In genomic region chr17:18143044-18143936, GRCh38 we compare ENCODE assay signal across 10 cellular contexts. TPM values are rescaled to one million over a fixed set of nuclear protein-coding genes. Genes with fewer than 3 reads are reported as not detected.
DNase-seq lines count a peak whose midpoint lies in the region; ATAC-seq, FAIRE-seq and TF ChIP-seq lines count a peak whose summit lies in the region.
"Had no signal": no experiment of that assay in that cellular context is flagged by ENCODE, and none has a peak within 500 bp of the region (broad histone marks: within the 10 kb centered on the region; RNA-seq: fewer than 3 reads in every experiment).

No MANE protein-coding gene starts in this region.

- no peaks in the 10 kb centered on the region for H3K79me2 ChIP-seq in MM.1S (ENCODE audit: low read length)

- no peak for FAIRE-seq in RCC 7860 (lab: Jason Lieb, UNC)

- H2AFZ ChIP-seq in MM.1S (ENCODE audit: low read length) (no peak overlapping the region), neuronal stem cell (ENCODE audit: low read length) (peak overlapping the region; percentile 84)

- H3K23ac ChIP-seq in neuronal stem cell (ENCODE audit: low read depth, low read length, poor library complexity), result peak overlapping the region; percentile 81

- H3K36me3 ChIP-seq in MM.1S (replicated peaks; ENCODE audit: insufficient read depth, low read length) (no peaks in the 10 kb centered on the region), neuronal stem cell (replicated peaks in 1 of 2; ENCODE audit: control insufficient read depth in 2 of 2, insufficient read depth in 2 of 2, low read length in 2 of 2) (no peaks in the 10 kb centered on the region)

- H3K4me2 ChIP-seq in MM.1S (ENCODE audit: low read depth, low read length) (no peak overlapping the region), neuronal stem cell (ENCODE audit: insufficient read depth, low read length, poor library complexity, severe bottlenecking) (no peak overlapping the region)

- H3K4me3 ChIP-seq in MM.1S (ENCODE audit: low read length), result no peak overlapping the region
- H3K4me3 ChIP-seq in neuronal stem cell (ENCODE audit: low read length in 2 of 2), result no peak overlapping the region

- no peak overlapping the region for H4K91ac ChIP-seq in neuronal stem cell (ENCODE audit: low read depth, low read length, poor library complexity)

- peak overlapping the region; percentile 78 for H2BK15ac ChIP-seq in neuronal stem cell (ENCODE audit: low read length)

- H3K27me3 ChIP-seq in MM.1S (replicated peaks; ENCODE audit: insufficient read depth, low read length) (no peaks in the 10 kb centered on the region), neuronal stem cell (ENCODE audit: control insufficient read depth in 3 of 3, insufficient read depth in 3 of 3, low read depth in 1 of 3, low read length in 3 of 3) (no peaks in the 10 kb centered on the region)

- H3K27ac ChIP-seq in MM.1S (ENCODE audit: low read length), result no peak overlapping the region
- H3K27ac ChIP-seq in neuronal stem cell (replicated peaks; ENCODE audit: low read length), result no peak overlapping the region

- no peak overlapping the region for H4K8ac ChIP-seq in neuronal stem cell (ENCODE audit: low read depth, low read length)

- peak overlapping the region; percentile 67 for H3K4ac ChIP-seq in neuronal stem cell (ENCODE audit: low read length)

- no peaks in the 10 kb centered on the region for H3F3A ChIP-seq in MM.1S (ENCODE audit: insufficient read depth, low read length)

- DNase-seq in NCI-H510A (lab: John Stamatoyannopoulos, UW) (peak; percentile 35), NCI-H510A treated with DMSO at 0.1 percent for 48 hours (lab: John Stamatoyannopoulos, UW) (no peak), MM.1S (no peak), cerebellar cortex (ENCODE audit: low spot score) (peak; percentile 52), neuronal stem cell (ENCODE audit: low spot score) (peak; percentile 21), NCI-H146 (lab: John Stamatoyannopoulos, UW) (no peak), RCC 7860 (ENCODE audit: low spot score) (no peak)
- DNase-seq: activated naive CD4-positive, alpha-beta T cell; CD4-positive, CD25-positive, alpha-beta regulatory T cell had no signal

- no peaks in the 10 kb centered on the region for H3K9me2 ChIP-seq in MM.1S (replicated peaks; ENCODE audit: insufficient read depth, low read length)

- H3K79me1 ChIP-seq in neuronal stem cell (ENCODE audit: low read depth, low read length), result no peaks in the 10 kb centered on the region

- peak; percentile 22; the same call in 1 of the 2 replicates for TF ChIP-seq CTCF in MM.1S (IDR thresholded peaks at IDR 0.05; ENCODE audit: low read length)

- no CpG with 5 or more reads among the region's 18 CpGs for WGBS in neuronal stem cell (ENCODE audit: extremely low coverage in 2 of 2, insufficient read length in 2 of 2, insufficient replicate concordance in 1 of 2), 2 donors

- H3K14ac ChIP-seq in neuronal stem cell (ENCODE audit: low read length), result no peak overlapping the region

- H3K18ac ChIP-seq in neuronal stem cell (ENCODE audit: low read length), result peak overlapping the region; percentile 81

- H4K20me1 ChIP-seq in MM.1S (ENCODE audit: insufficient read depth, low read length), result no peaks in the 10 kb centered on the region

- peak overlapping the region; percentile 76 for H2BK12ac ChIP-seq in neuronal stem cell (ENCODE audit: low read length)

- no peak overlapping the region for H2BK120ac ChIP-seq in neuronal stem cell (ENCODE audit: low read depth, low read length)

- H2BK5ac ChIP-seq in neuronal stem cell (ENCODE audit: low read length), result peak overlapping the region; percentile 84

- no peak overlapping the region for H3K9ac ChIP-seq in MM.1S (ENCODE audit: low read length)
- peak overlapping the region; percentile 67 for H3K9ac ChIP-seq in neuronal stem cell (ENCODE audit: low read depth, low read length, poor library complexity)

- ATAC-seq in GM18520 (IDR thresholded peaks at IDR 0.05; ENCODE audit: unreplicated experiment), result no peak

- peak overlapping the region; percentile 69 for H2AK5ac ChIP-seq in neuronal stem cell (ENCODE audit: low read depth, low read length)

- H3K9me3 ChIP-seq in MM.1S (replicated peaks; ENCODE audit: insufficient read depth, low read length) (no peaks in the 10 kb centered on the region), neuronal stem cell (replicated peaks in 1 of 2; ENCODE audit: control insufficient read depth in 2 of 2, insufficient read depth in 1 of 2, low read depth in 1 of 2, low read length in 2 of 2) (no peaks in the 10 kb centered on the region)

- no peaks in the 10 kb centered on the region for H3K4me1 ChIP-seq in MM.1S (ENCODE audit: low read length)
- peaks cover 0 to 2% of the 10 kb centered on the region in 2 donors for H3K4me1 ChIP-seq in neuronal stem cell (ENCODE audit: control insufficient read depth in 2 of 2, insufficient read depth in 1 of 2, low read depth in 1 of 2, low read length in 2 of 2)

RNA-seq across cellular contexts. Expression of gene MYO15A, which starts 34.7 kb away (rescaled TPM):
- polyA plus RNA-seq in neuronal stem cell (2013, experiment 1 of 2), result 1.3 TPM
- polyA plus RNA-seq in neuronal stem cell (2013, experiment 2 of 2), result 1.4 TPM

RNA-seq across cellular contexts. Expression of gene ALKBH5, which starts 40.3 kb away (rescaled TPM):
- 74.3 TPM for polyA plus RNA-seq in neuronal stem cell (2013, experiment 1 of 2)
- polyA plus RNA-seq in neuronal stem cell (2013, experiment 2 of 2), result 79.4 TPM

RNA-seq across cellular contexts. Expression of gene DRG2, which starts 55.5 kb away (rescaled TPM):
- polyA plus RNA-seq in neuronal stem cell (2013, experiment 1 of 2), result 21.8 TPM
- polyA plus RNA-seq in neuronal stem cell (2013, experiment 2 of 2), result 20.9 TPM

Comparison
In these comparisons a context has a peak if more than half of its experiments do, and no peak if none do; other contexts are left out.
1. DNase-seq: peak in NCI-H510A (single experiment), cerebellar cortex (single experiment) and neuronal stem cell (single experiment); none in NCI-H510A treated with DMSO at 0.1 percent for 48 hours (single experiment), MM.1S (single experiment), NCI-H146 (single experiment) and RCC 7860 (single experiment).